In genomic region chr5:90410178-90410762, GRCh38 we compare ENCODE assay signal across 2 cellular contexts.
TF ChIP-seq lines count a peak whose summit lies in the region.

No MANE protein-coding gene starts in this region.

TF ChIP-seq in HEK293, 187 proteins besides CTCF, POLR2A, EP300 and RAD21 (continued from another document):
- TF ChIP-seq PRDM4 (tag by site-specific recombination; IDR thresholded peaks at IDR 0.05) (0 out of 2 replicates have a peak, but pooled peaks have one; percentile 35), ZNF600 (tag by site-specific recombination; IDR thresholded peaks at IDR 0.05) (peak; percentile 38), ZSCAN16 (tag by site-specific recombination; IDR thresholded peaks at IDR 0.05) (no peak), KLF17 (tag by site-specific recombination; IDR thresholded peaks at IDR 0.05) (peak; percentile 72; the same call in 1 of the 2 replicates), EGR2 (tag by site-specific recombination; IDR thresholded peaks at IDR 0.05; ENCODE audit: low read depth) (no peak), ZNF366 (tag by site-specific recombination; conservative IDR thresholded peaks at IDR 0.05) (peak; percentile 58; the same call in 1 of the 2 replicates), ZNF654 (tag by site-specific recombination; IDR thresholded peaks at IDR 0.05; ENCODE audit: low read depth) (no peak)
TF ChIP-seq in HEK293: peak in this region for 24.

TF ChIP-seq in K562, 482 proteins besides CTCF, POLR2A, EP300 and RAD21 (continued from another document):
- TF ChIP-seq BRD4 (IDR thresholded peaks at IDR 0.05) (no peak; the same call in 1 of the 2 replicates), TAF7 (tag; IDR thresholded peaks at IDR 0.05) (peak; percentile 88), PATZ1 (CRISPR knock-in tag; IDR thresholded peaks at IDR 0.05; ENCODE audit: borderline replicate concordance) (no peak), ZNF431 (CRISPR knock-in tag; IDR thresholded peaks at IDR 0.05) (no peak), HDAC3 (IDR thresholded peaks at IDR 0.05; ENCODE audit: borderline replicate concordance, partially characterized antibody) (peak; percentile 68), MECOM (CRISPR knock-in tag; IDR thresholded peaks at IDR 0.05) (no peak), RBM34 (IDR thresholded peaks at IDR 0.05; ENCODE audit: borderline replicate concordance, insufficient read depth, low read length) (no peak), ZZZ3 (IDR thresholded peaks at IDR 0.05) (no peak), ZC3H11A (IDR thresholded peaks at IDR 0.05; ENCODE audit: low read depth, low read length) (no peak), HCFC1 (IDR thresholded peaks at IDR 0.05; ENCODE audit: low read depth, low read length) (no peak)
- TF ChIP-seq, protein P1, sequence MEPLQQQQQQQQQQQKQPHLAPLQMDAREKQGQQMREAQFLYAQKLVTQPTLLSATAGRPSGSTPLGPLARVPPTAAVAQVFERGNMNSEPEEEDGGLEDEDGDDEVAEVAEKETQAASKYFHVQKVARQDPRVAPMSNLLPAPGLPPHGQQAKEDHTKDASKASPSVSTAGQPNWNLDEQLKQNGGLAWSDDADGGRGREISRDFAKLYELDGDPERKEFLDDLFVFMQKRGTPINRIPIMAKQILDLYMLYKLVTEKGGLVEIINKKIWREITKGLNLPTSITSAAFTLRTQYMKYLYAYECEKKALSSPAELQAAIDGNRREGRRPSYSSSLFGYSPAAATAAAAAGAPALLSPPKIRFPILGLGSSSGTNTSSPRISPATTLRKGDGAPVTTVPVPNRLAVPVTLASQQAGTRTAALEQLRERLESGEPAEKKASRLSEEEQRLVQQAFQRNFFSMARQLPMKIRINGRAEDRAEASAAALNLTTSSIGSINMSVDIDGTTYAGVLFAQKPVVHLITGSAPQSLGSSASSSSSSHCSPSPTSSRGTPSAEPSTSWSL (CRISPR knock-in tag; IDR thresholded peaks at IDR 0.05; ENCODE audit: borderline replicate concordance) = no peak
